In the genomic region with DNA sequence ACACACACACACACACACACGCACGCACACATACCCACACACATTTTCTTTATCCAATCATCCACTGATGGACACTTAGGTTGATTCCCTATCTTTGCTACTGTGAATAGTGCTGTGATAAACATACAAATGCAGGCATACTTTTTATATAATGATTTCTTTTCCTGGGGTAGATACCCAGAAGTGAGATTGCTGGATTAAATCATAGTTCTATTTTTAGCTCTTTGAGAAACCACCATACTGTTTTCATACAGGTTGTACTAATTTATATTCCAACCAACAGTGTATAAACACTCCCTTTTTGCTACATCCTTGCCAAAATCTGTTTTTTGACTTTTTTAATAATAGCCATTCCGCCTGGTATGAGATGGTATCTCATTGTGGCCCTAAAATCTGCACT, we compare ENCODE assay signal across 20 cellular contexts.
"Had no signal": no experiment of that assay in that cellular context is flagged by ENCODE, and none has a peak within 500 bp of the region (broad histone marks: within the 10 kb centered on the region; RNA-seq: fewer than 3 reads in every experiment).

No MANE protein-coding gene starts in this region.

- H3K4me3 Mint-ChIP-seq: activated CD4-positive, alpha-beta T cell treated with anti-CD3 and anti-CD28 coated beads for 36 hours; activated CD8-positive, alpha-beta memory T cell treated with anti-CD3 and anti-CD28 coated beads, Interleukin-2, amount 10 ng/mL, durations not matched to agents 7 days and 5 days; nephron progenitor cell; stimulated activated effector memory CD8-positive, alpha-beta T cell treated with anti-CD3 and anti-CD28 coated beads, Interleukin-12 subunit alpha, Interleukin-12 subunit beta, amount 100 ng/mL, for 72 hours; WTC11 had no signal

- FAIRE-seq: keratinocyte had no signal

- H3K27me3 Mint-ChIP-seq: activated CD4-positive, alpha-beta T cell treated with anti-CD3 and anti-CD28 coated beads for 36 hours; activated CD8-positive, alpha-beta memory T cell treated with anti-CD3 and anti-CD28 coated beads, Interleukin-2, amount 10 ng/mL, durations not matched to agents 7 days and 5 days had no signal

- H3K27ac Mint-ChIP-seq: activated CD4-positive, alpha-beta T cell treated with anti-CD3 and anti-CD28 coated beads for 36 hours; activated CD8-positive, alpha-beta memory T cell treated with anti-CD3 and anti-CD28 coated beads, Interleukin-2, amount 10 ng/mL, durations not matched to agents 7 days and 5 days; nephron progenitor cell; stimulated activated effector memory CD8-positive, alpha-beta T cell treated with anti-CD3 and anti-CD28 coated beads, Interleukin-12 subunit alpha, Interleukin-12 subunit beta, amount 100 ng/mL, for 72 hours; WTC11 had no signal

- H3K9me3 ChIP-seq: lower lobe of right lung, sigmoid colon, thoracic aorta, upper lobe of left lung had no signal

- DNase-seq: activated CD4-positive, alpha-beta T cell treated with anti-CD3 and anti-CD28 coated beads for 36 hours; activated CD4-positive, alpha-beta T cell treated with anti-CD3 and anti-CD28 coated beads, Interleukin-2, amount 50 U/mL, for 48 hours; activated CD8-positive, alpha-beta memory T cell treated with anti-CD3 and anti-CD28 coated beads, Interleukin-2, amount 10 ng/mL, durations not matched to agents 7 days and 5 days; activated gamma-delta T cell; activated T-cell treated with anti-CD3 and anti-CD28 coated beads, Interleukin-2, amount 50 U/mL, for 48 hours; aorta; foreskin keratinocyte; hippocampal formation; lower lobe of right lung; nephron progenitor cell; occipital lobe; posterior cingulate gyrus; sigmoid colon; stimulated activated CD4-positive, alpha-beta T cell treated with anti-CD3 and anti-CD28 coated beads, Interleukin-4, amount 100 ng/mL, for 24 hours; upper lobe of left lung had no signal

- H3K27ac ChIP-seq: coronary artery, foreskin keratinocyte, lower lobe of right lung, sigmoid colon, thoracic aorta, upper lobe of left lung had no signal

- H3K4me1 Mint-ChIP-seq: nephron progenitor cell, WTC11 had no signal

- ATAC-seq: activated CD4-positive, alpha-beta T cell treated with anti-CD3 and anti-CD28 coated beads for 36 hours; activated CD8-positive, alpha-beta memory T cell treated with anti-CD3 and anti-CD28 coated beads, Interleukin-2, amount 10 ng/mL, durations not matched to agents 7 days and 5 days; lower lobe of right lung; stimulated activated effector memory CD8-positive, alpha-beta T cell treated with anti-CD3 and anti-CD28 coated beads, Interleukin-12 subunit alpha, Interleukin-12 subunit beta, amount 100 ng/mL, for 72 hours; WTC11 had no signal

- H3K9me3 Mint-ChIP-seq: stimulated activated effector memory CD8-positive, alpha-beta T cell treated with anti-CD3 and anti-CD28 coated beads, Interleukin-12 subunit alpha, Interleukin-12 subunit beta, amount 100 ng/mL, for 72 hours had no signal

- H3K4me1 ChIP-seq: lower lobe of right lung, upper lobe of left lung had no signal

- H3K4me3 ChIP-seq: coronary artery, lower lobe of right lung, sigmoid colon, thoracic aorta, upper lobe of left lung had no signal
